In the genomic region with DNA sequence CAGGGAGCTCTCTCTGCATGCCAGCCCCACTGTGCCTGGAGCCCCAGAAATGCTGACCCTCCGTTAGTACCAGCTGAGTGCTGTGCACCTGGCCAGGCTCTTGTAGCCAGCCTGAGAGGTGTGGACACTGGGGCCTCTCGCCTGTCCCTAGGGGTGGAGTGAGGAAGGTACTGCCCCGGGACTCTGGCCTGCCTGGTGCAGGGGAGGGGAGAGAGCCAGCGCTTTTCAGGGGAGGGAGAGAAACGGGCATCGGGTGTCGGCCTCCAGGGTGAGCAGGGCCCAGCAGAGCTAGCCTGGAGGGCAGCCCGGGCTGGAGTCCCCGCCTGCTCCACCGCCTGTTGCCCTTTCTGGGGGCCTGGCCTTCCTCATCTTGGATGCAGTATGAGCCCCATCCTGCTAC, we compare ENCODE assay signal across 37 cellular contexts. TPM values are rescaled to one million over a fixed set of nuclear protein-coding genes. Genes with fewer than 3 reads are reported as not detected.
DNase-seq lines count a peak whose midpoint lies in the region; ATAC-seq and TF ChIP-seq lines count a peak whose summit lies in the region.
"Had no signal": no experiment of that assay in that cellular context is flagged by ENCODE, and none has a peak within 500 bp of the region (broad histone marks: within the 10 kb centered on the region; RNA-seq: fewer than 3 reads in every experiment).

No MANE protein-coding gene starts in this region.

- H3K9me3 ChIP-seq in adipocyte (ENCODE audit: control insufficient read depth, low read length) (no peaks in the 10 kb centered on the region), neuronal stem cell (replicated peaks in 1 of 2; ENCODE audit: control insufficient read depth in 2 of 2, insufficient read depth in 1 of 2, low read depth in 1 of 2, low read length in 2 of 2) (peaks cover 0 to 26% of the 10 kb centered on the region in 2 donors)
- H3K9me3 ChIP-seq: esophagus muscularis mucosa, heart right ventricle, pancreas, spleen, stomach, uterus had no signal

- no peak overlapping the region for H2AFZ ChIP-seq in neuronal stem cell (ENCODE audit: low read length)

- peaks cover 51% of the 10 kb centered on the region for H3K36me3 ChIP-seq in adipocyte (ENCODE audit: control insufficient read depth, insufficient read depth, low read length, severe bottlenecking)
- peaks cover 7 to 27% of the 10 kb centered on the region in 2 donors for H3K36me3 ChIP-seq in neuronal stem cell (replicated peaks in 1 of 2; ENCODE audit: control insufficient read depth in 2 of 2, insufficient read depth in 2 of 2, low read length in 2 of 2)
- H3K36me3 ChIP-seq: uterus had no signal

- no peak overlapping the region for H3K27ac ChIP-seq in neuronal stem cell (replicated peaks; ENCODE audit: low read length)
- H3K27ac ChIP-seq: esophagus muscularis mucosa, pancreas, SJSA1, uterus had no signal

- no peak overlapping the region for H3K4ac ChIP-seq in neuronal stem cell (ENCODE audit: low read length)

- peak overlapping the region; percentile 10 for H3K9ac ChIP-seq in adipocyte (ENCODE audit: low read length)
- H3K9ac ChIP-seq in neuronal stem cell (ENCODE audit: low read depth, low read length, poor library complexity) = no peak overlapping the region

- no peak overlapping the region for H4K91ac ChIP-seq in neuronal stem cell (ENCODE audit: low read depth, low read length, poor library complexity)

- intact Hi-C loops in natural killer cell (cut with micrococcal nuclease) = no loop called here

- no peak for TF ChIP-seq CTCF in natural killer cell (IDR thresholded peaks at IDR 0.05)

- no peak overlapping the region for H3K4me3 ChIP-seq in adipocyte (ENCODE audit: low read length)
- no peak overlapping the region for H3K4me3 ChIP-seq in neuronal stem cell (ENCODE audit: low read length in 2 of 2)
- H3K4me3 ChIP-seq: esophagus muscularis mucosa, GM12878, heart right ventricle, mucosa of descending colon, pancreas, SJSA1, spleen, stomach, uterus had no signal

- peaks cover 31 to 49% of the 10 kb centered on the region in 2 donors for H3K4me1 Mint-ChIP-seq in natural killer cell
- peaks cover 16 to 47% of the 10 kb centered on the region in 2 donors for H3K4me1 Mint-ChIP-seq in natural killer cell treated with Interleukin-12 subunit alpha and Interleukin-12 subunit beta and Interleukin-15 and Interleukin-18, amount 100 ng/mL, for 72 hours (ENCODE audit: low read depth in 2 of 2)
- H3K4me1 Mint-ChIP-seq: activated CD8-positive, alpha-beta memory T cell treated with anti-CD3 and anti-CD28 coated beads, Interleukin-2, amount 10 ng/mL, durations not matched to agents 7 days and 5 days; nephron had no signal

- peaks cover 8% of the 10 kb centered on the region for H3K4me1 ChIP-seq in adipocyte (ENCODE audit: control insufficient read depth, insufficient read depth, low read length)
- no peaks in the 10 kb centered on the region for H3K4me1 ChIP-seq in neuronal stem cell (ENCODE audit: control insufficient read depth in 2 of 2, insufficient read depth in 1 of 2, low read depth in 1 of 2, low read length in 2 of 2)
- H3K4me1 ChIP-seq: SJSA1, uterus had no signal

- H4K8ac ChIP-seq in neuronal stem cell (ENCODE audit: low read depth, low read length) = no peak overlapping the region

- H3K4me2 ChIP-seq in neuronal stem cell (ENCODE audit: insufficient read depth, low read length, poor library complexity, severe bottlenecking) = no peak overlapping the region

- H2BK120ac ChIP-seq in neuronal stem cell (ENCODE audit: low read depth, low read length) = no peak overlapping the region

- peak overlapping the region; percentile 87 for H3K23ac ChIP-seq in neuronal stem cell (ENCODE audit: low read depth, low read length, poor library complexity)

- H3K36me3 Mint-ChIP-seq in natural killer cell = peaks cover 8% of the 10 kb centered on the region
- no peaks in the 10 kb centered on the region for H3K36me3 Mint-ChIP-seq in natural killer cell treated with Interleukin-12 subunit alpha and Interleukin-12 subunit beta and Interleukin-15 and Interleukin-18, amount 100 ng/mL, for 72 hours

- peak overlapping the region; percentile 72 for H2AK5ac ChIP-seq in neuronal stem cell (ENCODE audit: low read depth, low read length)

- ATAC-seq in natural killer cell = no peak
- no peak for ATAC-seq in natural killer cell treated with Interleukin-12 subunit alpha and Interleukin-12 subunit beta and Interleukin-15 and Interleukin-18, amount 100 ng/mL, for 72 hours
- ATAC-seq: activated CD8-positive, alpha-beta memory T cell treated with anti-CD3 and anti-CD28 coated beads, Interleukin-2, amount 10 ng/mL, durations not matched to agents 7 days and 5 days; activated naive CD8-positive, alpha-beta T cell treated with anti-CD3 and anti-CD28 coated beads, Interleukin-2, amount 50 U/mL, for 24 hours; activated T-cell treated with anti-CD3 and anti-CD28 coated beads, Interleukin-2, amount 50 U/mL, for 72 hours; GM12878; heart right ventricle; mucosa of descending colon; pancreas; T-cell had no signal

- H2BK12ac ChIP-seq in neuronal stem cell (ENCODE audit: low read length) = peak overlapping the region; percentile 63

- H3K27me3 ChIP-seq in adipocyte (replicated peaks; ENCODE audit: control insufficient read depth, insufficient read depth, low read length) (no peaks in the 10 kb centered on the region), neuronal stem cell (ENCODE audit: control insufficient read depth in 3 of 3, insufficient read depth in 3 of 3, low read depth in 1 of 3, low read length in 3 of 3) (no peaks in the 10 kb centered on the region)
- H3K27me3 ChIP-seq: esophagus muscularis mucosa, heart right ventricle, pancreas, SJSA1, spleen, stomach, uterus had no signal

- peaks cover 7% of the 10 kb centered on the region for H3K79me1 ChIP-seq in neuronal stem cell (ENCODE audit: low read depth, low read length)

- no peaks in the 10 kb centered on the region for H3K27me3 Mint-ChIP-seq in natural killer cell (ENCODE audit: low read depth in 2 of 2)
- H3K27me3 Mint-ChIP-seq in natural killer cell treated with Interleukin-12 subunit alpha and Interleukin-12 subunit beta and Interleukin-15 and Interleukin-18, amount 100 ng/mL, for 72 hours = no peaks in the 10 kb centered on the region
- H3K27me3 Mint-ChIP-seq: activated CD8-positive, alpha-beta memory T cell treated with anti-CD3 and anti-CD28 coated beads, Interleukin-2, amount 10 ng/mL, durations not matched to agents 7 days and 5 days; activated naive CD8-positive, alpha-beta T cell treated with anti-CD3 and anti-CD28 coated beads, Interleukin-2, amount 50 U/mL, for 24 hours; CD4-positive, alpha-beta memory T cell; dendritic cell treated with granulocyte-macrophage colony-stimulating factor and Interleukin-4, amounts not matched to agents 40 ng/mL and 50 ng/mL, for 4 days had no signal

- H2BK5ac ChIP-seq in neuronal stem cell (ENCODE audit: low read length) = peak overlapping the region; percentile 19

- no CpG with 5 or more reads among the region's 10 CpGs for WGBS in neuronal stem cell (ENCODE audit: extremely low coverage in 2 of 2, insufficient read length in 2 of 2, insufficient replicate concordance in 1 of 2), 2 donors

- DNase-seq in natural killer cell = no peak
- DNase-seq in natural killer cell treated with Interleukin-12 subunit alpha and Interleukin-12 subunit beta and Interleukin-15 and Interleukin-18, amount 100 ng/mL, for 72 hours (ENCODE audit: low spot score) = no peak
- no peak for DNase-seq in adipocyte (ENCODE audit: low read depth)
- DNase-seq in neuronal stem cell (ENCODE audit: low spot score) = no peak
- DNase-seq in HCEC 1CT = no peak
- no peak for DNase-seq in Ammon's horn (ENCODE audit: low spot score)
- no peak for DNase-seq in GM19240 (ENCODE audit: insufficient read length, low spot score)
- DNase-seq in activated CD4-positive, alpha-beta T cell treated with anti-CD3 and anti-CD28 coated beads, Interleukin-2, amount 50 U/mL, for 48 hours = no peak
- DNase-seq: activated CD4-positive, alpha-beta T cell treated with anti-CD3 and anti-CD28 coated beads, Interleukin-2, amount 50 U/mL, for 1 hour; activated CD4-positive, CD25-positive, alpha-beta regulatory T cell; activated CD8-positive, alpha-beta memory T cell treated with anti-CD3 and anti-CD28 coated beads, Interleukin-2, amount 10 ng/mL, durations not matched to agents 7 days and 5 days; activated naive CD4-positive, alpha-beta T cell; activated naive CD8-positive, alpha-beta T cell treated with anti-CD3 and anti-CD28 coated beads, Interleukin-2, amount 50 U/mL, for 24 hours; activated T-cell treated with anti-CD3 and anti-CD28 coated beads, Interleukin-2, amount 50 U/mL, for 72 hours; DMS 273 treated with DMSO at 0.1 percent for 48 hours; EL; heart right ventricle; KBM-7; left cardiac atrium; mammary epithelial cell; mucosa of descending colon; NCI-H1092 treated with DMSO at 0.1 percent for 48 hours; NCI-H187; NCI-H446 treated with DMSO at 0.1 percent for 48 hours; NCI-H774; spleen; stimulated activated CD4-positive, alpha-beta T cell treated with anti-CD3 and anti-CD28 coated beads, Interleukin-2, amount 100 ng/mL, for 24 hours; stomach; T-cell; uterus had no signal

- no peak overlapping the region for H3K4me3 Mint-ChIP-seq in natural killer cell
- H3K4me3 Mint-ChIP-seq in natural killer cell treated with Interleukin-12 subunit alpha and Interleukin-12 subunit beta and Interleukin-15 and Interleukin-18, amount 100 ng/mL, for 72 hours = no peak overlapping the region
- H3K4me3 Mint-ChIP-seq: activated CD8-positive, alpha-beta memory T cell treated with anti-CD3 and anti-CD28 coated beads, Interleukin-2, amount 10 ng/mL, durations not matched to agents 7 days and 5 days; activated naive CD8-positive, alpha-beta T cell treated with anti-CD3 and anti-CD28 coated beads, Interleukin-2, amount 50 U/mL, for 24 hours; activated T-cell treated with anti-CD3 and anti-CD28 coated beads, Interleukin-2, amount 50 U/mL, for 72 hours; dendritic cell treated with granulocyte-macrophage colony-stimulating factor and Interleukin-4, amounts not matched to agents 40 ng/mL and 50 ng/mL, for 4 days; nephron; T-cell had no signal

- H3K9me3 Mint-ChIP-seq in natural killer cell = no peaks in the 10 kb centered on the region
- peaks cover 3% of the 10 kb centered on the region for H3K9me3 Mint-ChIP-seq in natural killer cell treated with Interleukin-12 subunit alpha and Interleukin-12 subunit beta and Interleukin-15 and Interleukin-18, amount 100 ng/mL, for 72 hours
- H3K9me3 Mint-ChIP-seq: activated naive CD8-positive, alpha-beta T cell treated with anti-CD3 and anti-CD28 coated beads, Interleukin-2, amount 50 U/mL, for 24 hours; activated T-cell treated with anti-CD3 and anti-CD28 coated beads, Interleukin-2, amount 50 U/mL, for 72 hours; dendritic cell treated with granulocyte-macrophage colony-stimulating factor and Interleukin-4, amounts not matched to agents 40 ng/mL and 50 ng/mL, for 4 days had no signal

- peak overlapping the region; percentile 83 to 88 for H3K27ac Mint-ChIP-seq in natural killer cell
- H3K27ac Mint-ChIP-seq in natural killer cell treated with Interleukin-12 subunit alpha and Interleukin-12 subunit beta and Interleukin-15 and Interleukin-18, amount 100 ng/mL, for 72 hours = no peak overlapping the region
- H3K27ac Mint-ChIP-seq: activated CD8-positive, alpha-beta memory T cell treated with anti-CD3 and anti-CD28 coated beads, Interleukin-2, amount 10 ng/mL, durations not matched to agents 7 days and 5 days; activated naive CD8-positive, alpha-beta T cell treated with anti-CD3 and anti-CD28 coated beads, Interleukin-2, amount 50 U/mL, for 24 hours; activated T-cell treated with anti-CD3 and anti-CD28 coated beads, Interleukin-2, amount 50 U/mL, for 72 hours; dendritic cell treated with granulocyte-macrophage colony-stimulating factor and Interleukin-4, amounts not matched to agents 40 ng/mL and 50 ng/mL, for 4 days; nephron had no signal

- H3K14ac ChIP-seq in neuronal stem cell (ENCODE audit: low read length) = peak overlapping the region; percentile 44

- H2BK15ac ChIP-seq in neuronal stem cell (ENCODE audit: low read length) = no peak overlapping the region

- peak overlapping the region; percentile 75 for H3K18ac ChIP-seq in neuronal stem cell (ENCODE audit: low read length)

RNA-seq across cellular contexts. Expression of a gene that starts 13.1 kb away (rescaled TPM):
- total RNA-seq in natural killer cell = 100 to 1,000 TPM; 139 to 165 (median 162) TPM
- total RNA-seq in natural killer cell treated with Interleukin-12 subunit alpha and Interleukin-12 subunit beta and Interleukin-15 and Interleukin-18, amount 100 ng/mL, for 72 hours = 10 to 100 TPM; 92.9 to 98.3 TPM
- polyA plus RNA-seq in neuronal stem cell (2013, experiment 1 of 2) = 10.2 TPM
- 10.8 TPM for polyA plus RNA-seq in neuronal stem cell (2013, experiment 2 of 2)

RNA-seq across cellular contexts. Expression of a gene that starts 44.4 kb away (rescaled TPM):
- total RNA-seq in natural killer cell = 10 to 100 TPM; 10.9 to 16.3 (median 14.1) TPM
- total RNA-seq in natural killer cell treated with Interleukin-12 subunit alpha and Interleukin-12 subunit beta and Interleukin-15 and Interleukin-18, amount 100 ng/mL, for 72 hours = 1 to 10 TPM; 1.9 to 3.0 TPM
- polyA plus RNA-seq in neuronal stem cell (2013, experiment 1 of 2) = 8.8 TPM
- polyA plus RNA-seq in neuronal stem cell (2013, experiment 2 of 2) = 8.8 TPM

Comparison
In these comparisons a context has a peak if more than half of its experiments do, and no peak if none do; other contexts are left out.
1. H3K27ac Mint-ChIP-seq: peak in natural killer cell (2 of 2); none in natural killer cell treated with Interleukin-12 subunit alpha and Interleukin-12 subunit beta and Interleukin-15 and Interleukin-18, amount 100 ng/mL, for 72 hours (0 of 2).